8 cellular contexts compared by ENCODE assay signal in genomic region chr16:16202400-16203143, GRCh38. TPM values are rescaled to one million over a fixed set of nuclear protein-coding genes. Genes with fewer than 3 reads are reported as not detected.
DNase-seq lines count a peak whose midpoint lies in the region; ATAC-seq and TF ChIP-seq lines count a peak whose summit lies in the region.
"Not testable (repeated sequence)": the region's sequence is repeated elsewhere in the genome, so short reads cannot be mapped to it uniquely, and the experiment has no call there.

No MANE protein-coding gene starts in this region.

- H3K9ac ChIP-seq in neural cell (ENCODE audit: low read length), result not testable (repeated sequence)

- not testable (repeated sequence) for H3K9me2 ChIP-seq in neural cell (ENCODE audit: insufficient read depth, low read length)

- H3K4me3 Mint-ChIP-seq in T-helper 17 cell; activated naive CD8-positive, alpha-beta T cell treated with anti-CD3 and anti-CD28 coated beads for 36 hours: not testable (repeated sequence)

- not testable (repeated sequence) for H3K9me3 Mint-ChIP-seq in activated naive CD8-positive, alpha-beta T cell treated with anti-CD3 and anti-CD28 coated beads for 36 hours

- H3K27me3 Mint-ChIP-seq in T-helper 17 cell; activated naive CD8-positive, alpha-beta T cell treated with anti-CD3 and anti-CD28 coated beads for 36 hours: not testable (repeated sequence)

- ATAC-seq in T-helper 17 cell, result peak; percentile 46

- not testable (repeated sequence) for TF ChIP-seq EP300 in neural cell (conservative IDR thresholded peaks at IDR 0.05; ENCODE audit: poor library complexity, severe bottlenecking); stomach (IDR thresholded peaks at IDR 0.05)

- H2AFZ ChIP-seq in neural cell (ENCODE audit: low read depth, low read length), result not testable (repeated sequence)

- WGBS in stomach, 5 donors, result 16 to 48% (median 40%) methylated on average over 3 to 4 of the region's 4 CpGs

- H3K4me2 ChIP-seq in neural cell (ENCODE audit: low read length), result not testable (repeated sequence)

- H3K27ac ChIP-seq in neural cell (ENCODE audit: low read length); stomach: not testable (repeated sequence)

- in situ Hi-C loops in KBM-7 (cut with MboI; ENCODE audit: low pct_unique_long_range_greater_than_20kb, low sequenced_read_pairs), result not testable (repeated sequence)

- peak; percentile 25 for TF ChIP-seq CTCF in neural cell (IDR thresholded peaks at IDR 0.05; ENCODE audit: poor library complexity, severe bottlenecking)
- TF ChIP-seq CTCF in stomach (IDR thresholded peaks at IDR 0.05), result peak in 2 of 7 experiments; percentile 27 to 43

- DNase-seq in DMS53 treated with DMSO at 0.1 percent for 48 hours (lab: John Stamatoyannopoulos, UW; ENCODE audit: unreplicated experiment) (peak; percentile 17), KBM-7 (peak; percentile 78), NCI-H524 (lab: John Stamatoyannopoulos, UW) (peak; percentile 68 to 72), foreskin melanocyte (peak; percentile 11), stomach (peak; percentile 75)
- DNase-seq in T-helper 17 cell, result not testable (repeated sequence)
- peak; percentile 33 for DNase-seq in activated naive CD8-positive, alpha-beta T cell treated with anti-CD3 and anti-CD28 coated beads for 36 hours

- not testable (repeated sequence) for H3K36me3 Mint-ChIP-seq in T-helper 17 cell (ENCODE audit: low read depth); activated naive CD8-positive, alpha-beta T cell treated with anti-CD3 and anti-CD28 coated beads for 36 hours

- not testable (repeated sequence) for H3K79me2 ChIP-seq in neural cell (replicated peaks; ENCODE audit: insufficient read depth, low read length)

- not testable (repeated sequence) for H3F3A ChIP-seq in neural cell (ENCODE audit: insufficient read depth, low read length, poor library complexity, severe bottlenecking)

- H3K4me1 ChIP-seq in stomach, result not testable (repeated sequence)

- not testable (repeated sequence) for TF ChIP-seq POLR2A in stomach (IDR thresholded peaks at IDR 0.05)

- not testable (repeated sequence) for TF ChIP-seq RAD21 in neural cell (conservative IDR thresholded peaks at IDR 0.05)

- H3K4me1 Mint-ChIP-seq in T-helper 17 cell; activated naive CD8-positive, alpha-beta T cell treated with anti-CD3 and anti-CD28 coated beads for 36 hours: not testable (repeated sequence)

- not testable (repeated sequence) for H3K27ac Mint-ChIP-seq in T-helper 17 cell; activated naive CD8-positive, alpha-beta T cell treated with anti-CD3 and anti-CD28 coated beads for 36 hours

- intact Hi-C loops in stomach (cut with DNase I; ENCODE audit: low total_unique reads), result not testable (repeated sequence)

- H3K27me3 ChIP-seq in neural cell (ENCODE audit: insufficient read depth, low read depth, low read length); stomach: not testable (repeated sequence)

- H3K36me3 ChIP-seq in neural cell (ENCODE audit: insufficient read depth, low read length); stomach: not testable (repeated sequence)

- not testable (repeated sequence) for H3K4me3 ChIP-seq in neural cell (ENCODE audit: low read length); stomach

- not testable (repeated sequence) for H3K9me3 ChIP-seq in T-helper 17 cell (ENCODE audit: control insufficient read depth, low read length, poor library complexity, severe bottlenecking); neural cell (ENCODE audit: low read length); stomach

- not testable (repeated sequence) for H4K20me1 ChIP-seq in neural cell (ENCODE audit: insufficient read depth)

RNA-seq across cellular contexts. Expression of gene ABCC6, which starts 20.7 kb away (rescaled TPM):
- total RNA-seq in T-helper 17 cell (not detected), stomach (10 to 100 TPM in 4 of 5 donors, 1 to 10 TPM in 1; 5.7 to 95.6 (median 14.9) TPM)
- total RNA-seq in activated naive CD8-positive, alpha-beta T cell treated with anti-CD3 and anti-CD28 coated beads for 36 hours, result not detected
- polyA plus RNA-seq in neural cell (not detected in 2 replicates), stomach (1 to 10 TPM; 4.1 to 8.2 (median 4.4) TPM)
- polyA minus RNA-seq in neural cell, result not detected in 2 replicates

RNA-seq across cellular contexts. Expression of gene NOMO3, which starts 29.8 kb away (rescaled TPM):
- 10 to 100 TPM; 48.5 to 50.6 TPM for total RNA-seq in T-helper 17 cell
- total RNA-seq in activated naive CD8-positive, alpha-beta T cell treated with anti-CD3 and anti-CD28 coated beads for 36 hours, result 10 to 100 TPM; 15.2 to 19.6 TPM
- polyA plus RNA-seq in neural cell, result 49.3 and 53.6 TPM in 2 replicates
- polyA minus RNA-seq in neural cell, result 57.7 and 63.1 TPM in 2 replicates
- total RNA-seq in stomach, result 100 to 1,000 TPM in 3 of 5 donors, 10 to 100 TPM in 2; 31.4 to 206 (median 115) TPM
- 1 to 10 TPM; 4.4 to 6.8 (median 5.2) TPM for polyA plus RNA-seq in stomach

Comparison
In these comparisons a context has a peak if more than half of its experiments do, and no peak if none do; other contexts are left out.
1. RNA of gene ABCC6, which starts 20.7 kb away (total RNA-seq): 5.7 to 95.6 TPM in stomach; not detected in activated naive CD8-positive, alpha-beta T cell treated with anti-CD3 and anti-CD28 coated beads for 36 hours and not detected in T-helper 17 cell; every median in the first group is over 4 times any median in the second.